In genomic region chr12:90659060-90659459, GRCh38 we compare ENCODE assay signal across 27 cellular contexts.
"Had no signal": no experiment of that assay in that cellular context is flagged by ENCODE, and none has a peak within 500 bp of the region (broad histone marks: within the 10 kb centered on the region; RNA-seq: fewer than 3 reads in every experiment).

No MANE protein-coding gene starts in this region.

- H3K4me3 ChIP-seq: colonic mucosa, esophagus squamous epithelium, gastrocnemius medialis, heart right ventricle, left lung, lower lobe of right lung, mucosa of descending colon had no signal

- H3K4me1 ChIP-seq: colonic mucosa, esophagus squamous epithelium, gastrocnemius medialis, heart right ventricle, left lung, lower lobe of right lung had no signal

- H3K4me3 Mint-ChIP-seq: dendritic cell treated with granulocyte-macrophage colony-stimulating factor and Interleukin-4, amounts not matched to agents 40 ng/mL and 50 ng/mL, for 4 days; effector memory CD8-positive, alpha-beta T cell; endodermal cell; mesothelial cell of epicardium; naive B cell had no signal

- H3K4me1 Mint-ChIP-seq: endodermal cell, naive B cell had no signal

- H3K27ac ChIP-seq: colonic mucosa, epithelial cell of prostate, esophagus squamous epithelium, gastrocnemius medialis, heart right ventricle, left lung, lower lobe of right lung had no signal

- ATAC-seq: effector memory CD8-positive, alpha-beta T cell; esophagus mucosa; gastrocnemius medialis; heart right ventricle; left cardiac atrium; left lung; left ventricle myocardium superior; lower lobe of right lung; mucosa of descending colon had no signal

- H3K27me3 ChIP-seq: colonic mucosa, esophagus squamous epithelium, gastrocnemius medialis, heart right ventricle, left lung had no signal

- H3K9me3 ChIP-seq: colonic mucosa, esophagus squamous epithelium, gastrocnemius medialis, heart right ventricle, left lung, lower lobe of right lung, mucosa of descending colon had no signal

- FAIRE-seq: endometrium had no signal

- H3K27ac Mint-ChIP-seq: dendritic cell treated with granulocyte-macrophage colony-stimulating factor and Interleukin-4, amounts not matched to agents 40 ng/mL and 50 ng/mL, for 4 days; effector memory CD8-positive, alpha-beta T cell; endodermal cell; mesothelial cell of epicardium; naive B cell had no signal

- H3K36me3 Mint-ChIP-seq: mesothelial cell of epicardium, naive B cell had no signal

- H3K9me3 Mint-ChIP-seq: endodermal cell had no signal

- H3K27me3 Mint-ChIP-seq: dendritic cell treated with granulocyte-macrophage colony-stimulating factor and Interleukin-4, amounts not matched to agents 40 ng/mL and 50 ng/mL, for 4 days; effector memory CD8-positive, alpha-beta T cell; naive B cell had no signal

- H3K36me3 ChIP-seq: colonic mucosa, esophagus squamous epithelium, gastrocnemius medialis, heart right ventricle, left lung, lower lobe of right lung had no signal

- DNase-seq: colonic mucosa; cortex of kidney; effector CD8-positive, alpha-beta T cell; effector memory CD8-positive, alpha-beta T cell; endodermal cell; erythroblast; esophagus squamous epithelium; foreskin fibroblast; foreskin melanocyte; gastrocnemius medialis; glutamatergic neuron; head of caudate nucleus; heart right ventricle; hippocampal formation; islet precursor cell; left cardiac atrium; left lung; left ventricle myocardium superior; lower lobe of right lung; mesenchymal stem cell; mucosa of descending colon; naive B cell had no signal
